ENCODE assay signal across 15 cellular contexts in genomic region chr15:91634163-91634562, GRCh38.
"Had no signal": no experiment of that assay in that cellular context is flagged by ENCODE, and none has a peak within 500 bp of the region (broad histone marks: within the 10 kb centered on the region; RNA-seq: fewer than 3 reads in every experiment).

No MANE protein-coding gene starts in this region.

- DNase-seq: effector memory CD8-positive, alpha-beta T cell; foreskin keratinocyte; kidney; left cardiac atrium; mammary epithelial cell; naive thymus-derived CD8-positive, alpha-beta T cell; nucleus accumbens; ovary; stimulated activated CD4-positive, alpha-beta T cell treated with anti-CD3 and anti-CD28 coated beads, Interleukin-2, amount 100 ng/mL, for 48 hours; stimulated activated naive CD8-positive, alpha-beta T cell treated with anti-CD3 and anti-CD28 coated beads, Interleukin-15, Interleukin-2, amounts not matched to agents 100 U/mL and 50 U/mL, for 24 hours; thyroid gland; uterus had no signal

- H3K9me3 Mint-ChIP-seq: dendritic cell treated with granulocyte-macrophage colony-stimulating factor and Interleukin-4, amounts not matched to agents 40 ng/mL and 50 ng/mL, for 4 days; type B pancreatic cell had no signal

- ATAC-seq: effector memory CD8-positive, alpha-beta T cell; foreskin keratinocyte; left cardiac atrium; naive thymus-derived CD8-positive, alpha-beta T cell; stimulated activated naive CD8-positive, alpha-beta T cell treated with anti-CD3 and anti-CD28 coated beads, Interleukin-15, Interleukin-2, amounts not matched to agents 100 U/mL and 50 U/mL, for 24 hours had no signal

- H3K36me3 Mint-ChIP-seq: type B pancreatic cell had no signal

- H3K4me3 Mint-ChIP-seq: dendritic cell treated with granulocyte-macrophage colony-stimulating factor and Interleukin-4, amounts not matched to agents 40 ng/mL and 50 ng/mL, for 4 days; effector memory CD8-positive, alpha-beta T cell; naive thymus-derived CD8-positive, alpha-beta T cell; neural progenitor cell; type B pancreatic cell had no signal

- H3K27ac Mint-ChIP-seq: dendritic cell treated with granulocyte-macrophage colony-stimulating factor and Interleukin-4, amounts not matched to agents 40 ng/mL and 50 ng/mL, for 4 days; effector memory CD8-positive, alpha-beta T cell; naive thymus-derived CD8-positive, alpha-beta T cell; neural progenitor cell; type B pancreatic cell had no signal

- H3K27me3 Mint-ChIP-seq: dendritic cell treated with granulocyte-macrophage colony-stimulating factor and Interleukin-4, amounts not matched to agents 40 ng/mL and 50 ng/mL, for 4 days; type B pancreatic cell had no signal
